Comparison of ENCODE assay signal across 21 cellular contexts in genomic region chr6:108661982-108662381, GRCh38.
A peak's percentile ranks its signal among the peaks of the same experiment; 100 is the strongest.
DNase-seq lines count a peak whose midpoint lies in the region; ATAC-seq, FAIRE-seq and TF ChIP-seq lines count a peak whose summit lies in the region.
"Had no signal": no experiment of that assay in that cellular context is flagged by ENCODE, and none has a peak within 500 bp of the region (broad histone marks: within the 10 kb centered on the region; RNA-seq: fewer than 3 reads in every experiment).

No MANE protein-coding gene starts in this region.

- 52 to 57% (median 54%) methylated on average over 2 of the region's 2 CpGs for WGBS in heart left ventricle, 4 donors

- no peak overlapping the region for H3K4me3 ChIP-seq in heart left ventricle
- no peak overlapping the region for H3K4me3 ChIP-seq in neutrophil (ENCODE audit: low read depth in 1 of 2, low read length in 1 of 2)
- no peak overlapping the region for H3K4me3 ChIP-seq in kidney (ENCODE audit: low read length in 2 of 2)
- H3K4me3 ChIP-seq: A549, SJSA1 had no signal

- peak in 2 of 4 donors; percentile 56 to 58 for ATAC-seq in heart left ventricle
- ATAC-seq in central memory CD8-positive, alpha-beta T cell (replicated peaks; ENCODE audit: extremely low read depth, poor library complexity, severe bottlenecking), result no peak
- ATAC-seq in GM18870 (IDR thresholded peaks at IDR 0.05; ENCODE audit: unreplicated experiment), result no peak
- ATAC-seq: A549 had no signal

- no peak for DNase-seq in heart left ventricle
- no peak for DNase-seq in cardiac septum (ENCODE audit: low spot score)
- no peak for DNase-seq in central memory CD8-positive, alpha-beta T cell (ENCODE audit: low spot score in 2 of 2)
- DNase-seq in type B pancreatic cell (ENCODE audit: extremely low spot score, unreplicated experiment), result no peak
- DNase-seq in activated CD4-positive, alpha-beta T cell treated with anti-CD3 and anti-CD28 coated beads, Interleukin-2, amount 50 U/mL, for 48 hours, result no peak
- no peak for DNase-seq in kidney
- DNase-seq: AML-193; Calu3; CD4-positive, CD25-positive, alpha-beta regulatory T cell; DMS79 treated with DMSO at 0.1 percent for 48 hours; KBM-7; NCI-H1105; NCI-H187 had no signal

- intact Hi-C loops in heart left ventricle (cut with DNase I) (no loop called here), cardiac septum (cut with DNase I) (no loop called here), kidney (cut with DNase I) (no loop called here)

- peaks cover 38% of the 10 kb centered on the region for H3K4me1 Mint-ChIP-seq in central memory CD8-positive, alpha-beta T cell
- peaks cover 38% of the 10 kb centered on the region for H3K4me1 Mint-ChIP-seq in type B pancreatic cell (ENCODE audit: unreplicated experiment)

- peaks cover 4% of the 10 kb centered on the region for H3K36me3 Mint-ChIP-seq in central memory CD8-positive, alpha-beta T cell (ENCODE audit: insufficient read depth)
- peaks cover 25% of the 10 kb centered on the region for H3K36me3 Mint-ChIP-seq in type B pancreatic cell

- H3K27me3 Mint-ChIP-seq in central memory CD8-positive, alpha-beta T cell, result no peaks in the 10 kb centered on the region
- no peaks in the 10 kb centered on the region for H3K27me3 Mint-ChIP-seq in type B pancreatic cell
- H3K27me3 Mint-ChIP-seq: CD4-positive, CD25-positive, alpha-beta regulatory T cell had no signal

- peak overlapping the region in 9 of 12 donors; percentile 1 to 61 (median 25) for H3K27ac ChIP-seq in heart left ventricle
- peak overlapping the region; percentile 34 for H3K27ac ChIP-seq in neutrophil
- H3K27ac ChIP-seq in kidney (ENCODE audit: low read depth in 2 of 2, low read length in 2 of 2), result no peak overlapping the region
- H3K27ac ChIP-seq: A549, HL-60, SJSA1 had no signal

- H3K4me1 ChIP-seq in heart left ventricle (peaks cover 0 to 57% (median 40%) of the 10 kb centered on the region in 12 donors), neutrophil (ENCODE audit: control insufficient read depth in 1 of 2, insufficient read depth in 1 of 2, low read depth in 1 of 2, low read length in 1 of 2) (peaks cover 0 to 4% of the 10 kb centered on the region in 2 experiments), kidney (ENCODE audit: control insufficient read depth in 1 of 2, insufficient read depth in 1 of 2, low read depth in 1 of 2, low read length in 2 of 2) (peaks cover 2 to 3% of the 10 kb centered on the region in 2 donors)
- H3K4me1 ChIP-seq: A549 had no signal

- H3K9me3 ChIP-seq in heart left ventricle (no peaks in the 10 kb centered on the region), neutrophil (no peaks in the 10 kb centered on the region), kidney (ENCODE audit: control insufficient read depth in 1 of 2, low read length in 2 of 2) (no peaks in the 10 kb centered on the region)
- H3K9me3 ChIP-seq: A549, SJSA1 had no signal

- no peak overlapping the region for H3K9ac ChIP-seq in kidney (ENCODE audit: low read length in 2 of 2)

- no peaks in the 10 kb centered on the region for H3K27me3 ChIP-seq in heart left ventricle
- no peaks in the 10 kb centered on the region for H3K27me3 ChIP-seq in neutrophil
- H3K27me3 ChIP-seq: SJSA1 had no signal

- H3K36me3 ChIP-seq in heart left ventricle, result peaks cover 0 to 28% (median 14%) of the 10 kb centered on the region in 9 donors
- H3K36me3 ChIP-seq in neutrophil, result peaks cover 24% of the 10 kb centered on the region
- peaks cover 0 to 9% of the 10 kb centered on the region in 2 donors for H3K36me3 ChIP-seq in kidney (ENCODE audit: control insufficient read depth in 1 of 2, insufficient read depth in 2 of 2, low read length in 2 of 2)

- FAIRE-seq in kidney (lab: Jason Lieb, UNC), result no peak
- FAIRE-seq: A549, G401.6, GM12891, GM19239 had no signal

- no peak for TF ChIP-seq POLR2A in heart left ventricle (IDR thresholded peaks at IDR 0.05)

- TF ChIP-seq CTCF in heart left ventricle (IDR thresholded peaks at IDR 0.05) (no peak), neutrophil (IDR thresholded peaks at IDR 0.05) (no peak), type B pancreatic cell (conservative IDR thresholded peaks at IDR 0.05) (no peak), kidney (IDR thresholded peaks at IDR 0.05; ENCODE audit: borderline replicate concordance, extremely low read depth, insufficient read depth) (no peak)

- H3K4me3 Mint-ChIP-seq in central memory CD8-positive, alpha-beta T cell, result no peak overlapping the region
- H3K4me3 Mint-ChIP-seq in type B pancreatic cell, result peak overlapping the region; percentile 2
- H3K4me3 Mint-ChIP-seq: CD4-positive, CD25-positive, alpha-beta regulatory T cell had no signal

- no peaks in the 10 kb centered on the region for H3K9me3 Mint-ChIP-seq in central memory CD8-positive, alpha-beta T cell
- peaks cover 6% of the 10 kb centered on the region for H3K9me3 Mint-ChIP-seq in type B pancreatic cell

- peak overlapping the region; percentile 11 for H3K27ac Mint-ChIP-seq in central memory CD8-positive, alpha-beta T cell (ENCODE audit: low read depth)
- H3K27ac Mint-ChIP-seq in type B pancreatic cell, result peak overlapping the region; percentile 27

Comparison
In these comparisons a context has a peak if more than half of its experiments do, and no peak if none do; other contexts are left out.
1. H3K27ac ChIP-seq: peak in heart left ventricle (9 of 12) and neutrophil (single experiment); none in kidney (0 of 2).